In genomic region chr13:94272038-94272437, GRCh38 we compare ENCODE assay signal across 27 cellular contexts.
"Had no signal": no experiment of that assay in that cellular context is flagged by ENCODE, and none has a peak within 500 bp of the region (broad histone marks: within the 10 kb centered on the region; RNA-seq: fewer than 3 reads in every experiment).

No MANE protein-coding gene starts in this region.

- H3K27me3 Mint-ChIP-seq: activated T-cell treated with anti-CD3 and anti-CD28 coated beads, Interleukin-2, amount 50 U/mL, for 24 hours; stimulated activated naive B cell treated with anti-CD40 and anti-IgM and Interleukin-4, amounts not matched to agents 10 μg/mL and 1 μg/mL and 100 μg/mL, for 72 hours had no signal

- H3K4me3 Mint-ChIP-seq: activated T-cell treated with anti-CD3 and anti-CD28 coated beads, Interleukin-2, amount 50 U/mL, for 24 hours; activated T-helper 17 cell treated with anti-CD3 and anti-CD28 coated beads, Interleukin-2, amount 50 U/mL, for 72 hours; central memory CD8-positive, alpha-beta T cell; immature natural killer cell; nephron progenitor cell; stimulated activated naive B cell treated with anti-CD40 and anti-IgM and Interleukin-4, amounts not matched to agents 10 μg/mL and 1 μg/mL and 100 μg/mL, for 72 hours; T-helper 1 cell treated with Interleukin-12 subunit alpha and Interleukin-12 subunit beta and Interleukin-4 antibody, amounts not matched to agents 30 μg/mL and 1 μg/mL, for 36 hours; WTC11 had no signal

- H3K9me3 ChIP-seq: adrenal gland, ascending aorta, colonic mucosa, mucosa of descending colon, upper lobe of left lung had no signal

- H3K9me3 Mint-ChIP-seq: activated T-helper 17 cell treated with anti-CD3 and anti-CD28 coated beads, Interleukin-2, amount 50 U/mL, for 72 hours; central memory CD8-positive, alpha-beta T cell; T-helper 1 cell treated with Interleukin-12 subunit alpha and Interleukin-12 subunit beta and Interleukin-4 antibody, amounts not matched to agents 30 μg/mL and 1 μg/mL, for 36 hours had no signal

- H3K36me3 ChIP-seq: adrenal gland, ascending aorta, breast epithelium, colonic mucosa, upper lobe of left lung had no signal

- H3K4me1 ChIP-seq: adrenal gland, ascending aorta, breast epithelium, colonic mucosa, upper lobe of left lung had no signal

- H3K27ac Mint-ChIP-seq: activated T-cell treated with anti-CD3 and anti-CD28 coated beads, Interleukin-2, amount 50 U/mL, for 24 hours; activated T-helper 17 cell treated with anti-CD3 and anti-CD28 coated beads, Interleukin-2, amount 50 U/mL, for 72 hours; immature natural killer cell; stimulated activated naive B cell treated with anti-CD40 and anti-IgM and Interleukin-4, amounts not matched to agents 10 μg/mL and 1 μg/mL and 100 μg/mL, for 72 hours; T-helper 1 cell treated with Interleukin-12 subunit alpha and Interleukin-12 subunit beta and Interleukin-4 antibody, amounts not matched to agents 30 μg/mL and 1 μg/mL, for 36 hours; WTC11 had no signal

- H3K4me3 ChIP-seq: adrenal gland, ascending aorta, breast epithelium, colonic mucosa, hepatocyte, mucosa of descending colon, smooth muscle cell, upper lobe of left lung had no signal

- H3K79me2 ChIP-seq: hepatocyte had no signal

- H3K27ac ChIP-seq: adrenal gland, ascending aorta, breast epithelium, colonic mucosa, hepatocyte, upper lobe of left lung had no signal

- H2AFZ ChIP-seq: hepatocyte had no signal

- H3K4me1 Mint-ChIP-seq: activated T-helper 17 cell treated with anti-CD3 and anti-CD28 coated beads, Interleukin-2, amount 50 U/mL, for 72 hours; central memory CD8-positive, alpha-beta T cell; immature natural killer cell had no signal

- DNase-seq: activated T-cell treated with anti-CD3 and anti-CD28 coated beads, Interleukin-2, amount 50 U/mL, for 24 hours; adrenal gland; colonic mucosa; foreskin melanocyte; immature natural killer cell; left cardiac atrium; mesenchymal stem cell; mucosa of descending colon; nephron progenitor cell; nucleus accumbens; posterior cingulate gyrus; stimulated activated CD4-positive, alpha-beta T cell treated with anti-CD3 and anti-CD28 coated beads, Interleukin-15, amount 100 ng/mL, for 24 hours; stimulated activated CD4-positive, alpha-beta T cell treated with anti-CD3 and anti-CD28 coated beads, Interleukin-2, amount 100 ng/mL, for 48 hours; stimulated activated CD8-positive, alpha-beta memory T cell treated with anti-CD3 and anti-CD28 coated beads, Interleukin-4, amount 100 ng/mL, for 48 hours; stimulated activated naive B cell treated with anti-CD40 and anti-IgM and Interleukin-4, amounts not matched to agents 10 μg/mL and 1 μg/mL and 100 μg/mL, for 72 hours; T1000 had no signal

- H3K4me2 ChIP-seq: hepatocyte, smooth muscle cell had no signal

- H3K27me3 ChIP-seq: adrenal gland, ascending aorta, breast epithelium, colonic mucosa, hepatocyte, upper lobe of left lung had no signal

- H3K36me3 Mint-ChIP-seq: activated naive CD4-positive, alpha-beta T cell treated with anti-CD3 and anti-CD28 coated beads, Interleukin-2, amount 50 U/mL, for 72 hours; stimulated activated naive B cell treated with anti-CD40 and anti-IgM and Interleukin-4, amounts not matched to agents 10 μg/mL and 1 μg/mL and 100 μg/mL, for 72 hours; WTC11 had no signal

- ATAC-seq: activated naive CD4-positive, alpha-beta T cell treated with anti-CD3 and anti-CD28 coated beads, Interleukin-2, amount 50 U/mL, for 72 hours; activated T-helper 17 cell treated with anti-CD3 and anti-CD28 coated beads, Interleukin-2, amount 50 U/mL, for 72 hours; left cardiac atrium; mucosa of descending colon; sciatic nerve; stimulated activated naive B cell treated with anti-CD40 and anti-IgM and Interleukin-4, amounts not matched to agents 10 μg/mL and 1 μg/mL and 100 μg/mL, for 72 hours; WTC11 had no signal
